In the genomic region with DNA sequence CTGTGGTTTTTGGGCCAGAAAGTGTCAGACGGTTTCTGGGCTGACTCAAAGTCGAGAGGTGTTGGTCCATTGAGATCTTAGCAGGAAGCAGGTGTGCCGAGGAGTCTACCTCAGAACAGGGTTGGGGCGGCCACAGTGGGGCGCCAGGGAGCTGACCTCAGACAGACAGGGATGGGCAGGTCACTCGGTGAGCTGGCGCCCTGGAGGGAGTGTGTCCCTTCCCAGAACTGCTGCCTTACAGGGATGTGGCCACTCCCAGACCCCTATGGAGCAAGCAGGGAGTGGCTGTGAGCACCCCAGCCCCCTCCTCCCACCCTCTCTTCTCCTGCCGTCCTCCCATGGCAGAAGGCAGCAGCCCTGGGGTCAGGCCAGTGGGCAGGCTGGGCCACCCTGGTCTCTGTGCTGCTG, we compare ENCODE assay signal across 1 cellular context.
TF ChIP-seq lines count a peak whose summit lies in the region.

No MANE protein-coding gene starts in this region.

TF ChIP-seq in GM12878, 131 proteins besides CTCF, POLR2A, EP300 and RAD21:
- TF ChIP-seq TCF7 (IDR thresholded peaks at IDR 0.05; ENCODE audit: borderline replicate concordance) (no peak), IKZF1 (conservative IDR thresholded peaks at IDR 0.05) (0 out of 2 replicates have a peak, but pooled peaks have one; percentile 22), TCF12 (IDR thresholded peaks at IDR 0.05; ENCODE audit: low read depth, low read length) (peak; percentile 58; the same call in 1 of the 2 replicates), FOS (IDR thresholded peaks at IDR 0.05; ENCODE audit: borderline replicate concordance, extremely low read depth, insufficient read length) (no peak)
- TF ChIP-seq, protein P1, sequence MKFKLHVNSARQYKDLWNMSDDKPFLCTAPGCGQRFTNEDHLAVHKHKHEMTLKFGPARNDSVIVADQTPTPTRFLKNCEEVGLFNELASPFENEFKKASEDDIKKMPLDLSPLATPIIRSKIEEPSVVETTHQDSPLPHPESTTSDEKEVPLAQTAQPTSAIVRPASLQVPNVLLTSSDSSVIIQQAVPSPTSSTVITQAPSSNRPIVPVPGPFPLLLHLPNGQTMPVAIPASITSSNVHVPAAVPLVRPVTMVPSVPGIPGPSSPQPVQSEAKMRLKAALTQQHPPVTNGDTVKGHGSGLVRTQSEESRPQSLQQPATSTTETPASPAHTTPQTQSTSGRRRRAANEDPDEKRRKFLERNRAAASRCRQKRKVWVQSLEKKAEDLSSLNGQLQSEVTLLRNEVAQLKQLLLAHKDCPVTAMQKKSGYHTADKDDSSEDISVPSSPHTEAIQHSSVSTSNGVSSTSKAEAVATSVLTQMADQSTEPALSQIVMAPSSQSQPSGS (IDR thresholded peaks at IDR 0.05; ENCODE audit: low read length) = no peak
